In genomic region chr16:89393731-89394406, GRCh38 we compare ENCODE assay signal across 11 cellular contexts.
DNase-seq lines count a peak whose midpoint lies in the region; ATAC-seq, FAIRE-seq and TF ChIP-seq lines count a peak whose summit lies in the region.
"Had no signal": no experiment of that assay in that cellular context is flagged by ENCODE, and none has a peak within 500 bp of the region (broad histone marks: within the 10 kb centered on the region; RNA-seq: fewer than 3 reads in every experiment).

No MANE protein-coding gene starts in this region.

- CTCF ChIA-PET in naive thymus-derived CD4-positive, alpha-beta T cell (lab: Charles Lee) = no interaction called here

- no peak overlapping the region for H3K4me3 Mint-ChIP-seq in natural killer cell
- no peak overlapping the region for H3K4me3 Mint-ChIP-seq in natural killer cell treated with Interleukin-12 subunit alpha and Interleukin-12 subunit beta and Interleukin-15 and Interleukin-18, amount 100 ng/mL, for 72 hours
- no peak overlapping the region for H3K4me3 Mint-ChIP-seq in naive thymus-derived CD4-positive, alpha-beta T cell

- peak overlapping the region; percentile 65 to 87 (median 72) for H3K27ac ChIP-seq in esophagus squamous epithelium
- H3K27ac ChIP-seq in naive thymus-derived CD4-positive, alpha-beta T cell (ENCODE audit: low read depth, low read length) = no peak overlapping the region

- peaks cover 54 to 61% of the 10 kb centered on the region in 2 donors for H3K4me1 Mint-ChIP-seq in natural killer cell
- peaks cover 38 to 42% of the 10 kb centered on the region in 2 donors for H3K4me1 Mint-ChIP-seq in natural killer cell treated with Interleukin-12 subunit alpha and Interleukin-12 subunit beta and Interleukin-15 and Interleukin-18, amount 100 ng/mL, for 72 hours (ENCODE audit: low read depth in 2 of 2)
- H3K4me1 Mint-ChIP-seq in naive thymus-derived CD4-positive, alpha-beta T cell = peaks cover 35 to 86% (median 63%) of the 10 kb centered on the region in 7 donors

- WGBS in esophagus squamous epithelium, 2 donors = 39 to 42% methylated on average over 4 to 8 of the region's 14 CpGs

- H3K27ac Mint-ChIP-seq in natural killer cell = peak overlapping the region; percentile 29 to 32
- no peak overlapping the region for H3K27ac Mint-ChIP-seq in natural killer cell treated with Interleukin-12 subunit alpha and Interleukin-12 subunit beta and Interleukin-15 and Interleukin-18, amount 100 ng/mL, for 72 hours
- H3K27ac Mint-ChIP-seq in naive thymus-derived CD4-positive, alpha-beta T cell = peak overlapping the region in 5 of 9 donors; percentile 43 to 81 (median 49)

- no peak overlapping the region for H3K4me3 ChIP-seq in esophagus squamous epithelium
- no peak overlapping the region for H3K4me3 ChIP-seq in naive thymus-derived CD4-positive, alpha-beta T cell (ENCODE audit: low read length)
- H3K4me3 ChIP-seq: ovary had no signal

- H3K27me3 Mint-ChIP-seq in natural killer cell (ENCODE audit: low read depth in 2 of 2) = no peaks in the 10 kb centered on the region
- no peaks in the 10 kb centered on the region for H3K27me3 Mint-ChIP-seq in natural killer cell treated with Interleukin-12 subunit alpha and Interleukin-12 subunit beta and Interleukin-15 and Interleukin-18, amount 100 ng/mL, for 72 hours
- no peaks in the 10 kb centered on the region for H3K27me3 Mint-ChIP-seq in naive thymus-derived CD4-positive, alpha-beta T cell

- TF ChIP-seq POLR2A in esophagus squamous epithelium (IDR thresholded peaks at IDR 0.05) (no peak), H54 (IDR thresholded peaks at IDR 0.05; ENCODE audit: low read depth, low read length) (no peak)

- DNase-seq in natural killer cell (no peak), esophagus squamous epithelium (lab: John Stamatoyannopoulos, UW) (no peak), NCI-H1105 treated with DMSO at 0.1 percent for 48 hours (lab: John Stamatoyannopoulos, UW) (no peak), H54 (ENCODE audit: insufficient read length, low spot score) (no peak), NCI-H524 treated with DMSO at 0.1 percent for 48 hours (lab: John Stamatoyannopoulos, UW) (no peak)
- no peak for DNase-seq in natural killer cell treated with Interleukin-12 subunit alpha and Interleukin-12 subunit beta and Interleukin-15 and Interleukin-18, amount 100 ng/mL, for 72 hours (ENCODE audit: low spot score)
- no peak for DNase-seq in naive thymus-derived CD4-positive, alpha-beta T cell
- DNase-seq: OCI-M1; ovary; stimulated activated CD4-positive, alpha-beta T cell treated with anti-CD3 and anti-CD28 coated beads, Interleukin-2, amount 100 ng/mL, for 48 hours had no signal

- no peaks in the 10 kb centered on the region for H3K36me3 Mint-ChIP-seq in natural killer cell
- peaks cover 6% of the 10 kb centered on the region for H3K36me3 Mint-ChIP-seq in natural killer cell treated with Interleukin-12 subunit alpha and Interleukin-12 subunit beta and Interleukin-15 and Interleukin-18, amount 100 ng/mL, for 72 hours
- peaks cover 4 to 26% (median 14%) of the 10 kb centered on the region in 5 donors for H3K36me3 Mint-ChIP-seq in naive thymus-derived CD4-positive, alpha-beta T cell

- TF ChIP-seq CTCF in natural killer cell (IDR thresholded peaks at IDR 0.05) (no peak), esophagus squamous epithelium (IDR thresholded peaks at IDR 0.05) (no peak)

- H3K9me3 ChIP-seq in esophagus squamous epithelium = no peaks in the 10 kb centered on the region
- no peaks in the 10 kb centered on the region for H3K9me3 ChIP-seq in naive thymus-derived CD4-positive, alpha-beta T cell (ENCODE audit: control insufficient read depth in 2 of 3, low read length in 3 of 3)
- H3K9me3 ChIP-seq: ovary had no signal

- POLR2A ChIA-PET in naive thymus-derived CD4-positive, alpha-beta T cell (lab: Charles Lee) = interaction anchor here (0.6 kb wide), 1 partner anchor 102 kb away, joined by 3 read pairs; no protein-coding TSS in a partner anchor

- H3K9me3 Mint-ChIP-seq in natural killer cell = no peaks in the 10 kb centered on the region
- no peaks in the 10 kb centered on the region for H3K9me3 Mint-ChIP-seq in natural killer cell treated with Interleukin-12 subunit alpha and Interleukin-12 subunit beta and Interleukin-15 and Interleukin-18, amount 100 ng/mL, for 72 hours
- peaks cover 0 to 5% (median 2%) of the 10 kb centered on the region in 11 donors for H3K9me3 Mint-ChIP-seq in naive thymus-derived CD4-positive, alpha-beta T cell

- peaks cover 44 to 90% (median 54%) of the 10 kb centered on the region in 3 donors for H3K4me1 ChIP-seq in esophagus squamous epithelium
- H3K4me1 ChIP-seq in naive thymus-derived CD4-positive, alpha-beta T cell (ENCODE audit: control insufficient read depth in 2 of 2, insufficient read depth in 2 of 2, low read length in 2 of 2) = peaks cover 13 to 27% of the 10 kb centered on the region in 2 donors

- intact Hi-C loops in natural killer cell (cut with micrococcal nuclease) (no loop called here), esophagus squamous epithelium (cut with DNase I) (no loop called here)
- intact Hi-C loops in naive thymus-derived CD4-positive, alpha-beta T cell (cut with micrococcal nuclease) = loop anchor here in 1 of 2 donors (2.0 kb wide), 1 partner anchor 13 kb away; no protein-coding TSS in a partner anchor

- peaks cover 0 to 13% (median 2%) of the 10 kb centered on the region in 3 donors for H3K36me3 ChIP-seq in esophagus squamous epithelium
- peaks cover 0 to 20% (median 4%) of the 10 kb centered on the region in 3 experiments for H3K36me3 ChIP-seq in naive thymus-derived CD4-positive, alpha-beta T cell (ENCODE audit: control insufficient read depth in 2 of 3, insufficient read depth in 3 of 3, low read length in 3 of 3)
- H3K36me3 ChIP-seq: ovary had no signal

- H3K27me3 ChIP-seq in esophagus squamous epithelium = no peaks in the 10 kb centered on the region
- no peaks in the 10 kb centered on the region for H3K27me3 ChIP-seq in naive thymus-derived CD4-positive, alpha-beta T cell (ENCODE audit: control insufficient read depth in 2 of 2, insufficient read depth in 2 of 2, low read length in 2 of 2)
- H3K27me3 ChIP-seq: ovary had no signal

- FAIRE-seq in H54 (lab: Jason Lieb, UNC) = no peak

- ATAC-seq in natural killer cell (no peak), GM19455 (IDR thresholded peaks at IDR 0.05; ENCODE audit: unreplicated experiment) (no peak)
- no peak for ATAC-seq in natural killer cell treated with Interleukin-12 subunit alpha and Interleukin-12 subunit beta and Interleukin-15 and Interleukin-18, amount 100 ng/mL, for 72 hours
- ATAC-seq in naive thymus-derived CD4-positive, alpha-beta T cell = no peak

Comparison
In these comparisons a context has a peak if more than half of its experiments do, and no peak if none do; other contexts are left out.
1. H3K27ac Mint-ChIP-seq: peak in natural killer cell (2 of 2) and naive thymus-derived CD4-positive, alpha-beta T cell (5 of 9); none in natural killer cell treated with Interleukin-12 subunit alpha and Interleukin-12 subunit beta and Interleukin-15 and Interleukin-18, amount 100 ng/mL, for 72 hours (0 of 2).